ENCODE assay signal across 23 cellular contexts in genomic region chr20:63260943-63261807, GRCh38. TPM values are rescaled to one million over a fixed set of nuclear protein-coding genes. Genes with fewer than 3 reads are reported as not detected.
A peak's percentile ranks its signal among the peaks of the same experiment; 100 is the strongest.
DNase-seq lines count a peak whose midpoint lies in the region; ATAC-seq and TF ChIP-seq lines count a peak whose summit lies in the region.
"Had no signal": no experiment of that assay in that cellular context is flagged by ENCODE, and none has a peak within 500 bp of the region (broad histone marks: within the 10 kb centered on the region; RNA-seq: fewer than 3 reads in every experiment).

No MANE protein-coding gene starts in this region.

- H3K27me3 ChIP-seq in vagina, result no peaks in the 10 kb centered on the region

- peak; percentile 16 for ATAC-seq in activated naive CD8-positive, alpha-beta T cell treated with anti-CD3 and anti-CD28 coated beads, Interleukin-2, amount 10 ng/mL, durations not matched to agents 7 days and 5 days (ENCODE audit: low read depth)
- ATAC-seq in HG03565 (IDR thresholded peaks at IDR 0.05; ENCODE audit: unreplicated experiment), result no peak
- ATAC-seq in HG03280 (IDR thresholded peaks at IDR 0.05; ENCODE audit: unreplicated experiment), result no peak
- ATAC-seq: foreskin keratinocyte; stimulated activated memory B cell treated with anti-CD40 and anti-IgM and Interleukin-4, amounts not matched to agents 10 μg/mL and 1 μg/mL and 100 μg/mL, for 72 hours; T-cell had no signal

- POLR2A ChIA-PET in activated naive CD8-positive, alpha-beta T cell treated with anti-CD3 and anti-CD28 coated beads, Interleukin-2, amount 10 ng/mL, durations not matched to agents 7 days and 5 days (lab: Charles Lee), result no interaction called here

- H3K4me1 ChIP-seq in vagina, result peaks cover 10% of the 10 kb centered on the region
- H3K4me1 ChIP-seq: BE2C had no signal

- H3K4me3 Mint-ChIP-seq in activated naive CD8-positive, alpha-beta T cell treated with anti-CD3 and anti-CD28 coated beads, Interleukin-2, amount 10 ng/mL, durations not matched to agents 7 days and 5 days, result no peak overlapping the region
- H3K4me3 Mint-ChIP-seq in activated naive CD8-positive, alpha-beta T cell treated with anti-CD3 and anti-CD28 coated beads for 36 hours, result no peak overlapping the region
- H3K4me3 Mint-ChIP-seq: activated CD4-positive, alpha-beta T cell treated with anti-CD3 and anti-CD28 coated beads, Interleukin-2, amount 10 ng/mL, durations not matched to agents 7 days and 5 days; stimulated activated memory B cell treated with anti-CD40 and anti-IgM and Interleukin-4, amounts not matched to agents 10 μg/mL and 1 μg/mL and 100 μg/mL, for 72 hours; T-cell had no signal

- peak overlapping the region; percentile 20 for H3K27ac ChIP-seq in vagina
- H3K27ac ChIP-seq: foreskin keratinocyte, thoracic aorta had no signal

- H3K4me1 Mint-ChIP-seq in activated naive CD8-positive, alpha-beta T cell treated with anti-CD3 and anti-CD28 coated beads, Interleukin-2, amount 10 ng/mL, durations not matched to agents 7 days and 5 days, result peaks cover 8% of the 10 kb centered on the region
- H3K4me1 Mint-ChIP-seq in activated naive CD8-positive, alpha-beta T cell treated with anti-CD3 and anti-CD28 coated beads for 36 hours, result peaks cover 2% of the 10 kb centered on the region
- H3K4me1 Mint-ChIP-seq: stimulated activated memory B cell treated with anti-CD40 and anti-IgM and Interleukin-4, amounts not matched to agents 10 μg/mL and 1 μg/mL and 100 μg/mL, for 72 hours had no signal

- H3K36me3 ChIP-seq in vagina, result no peaks in the 10 kb centered on the region
- H3K36me3 ChIP-seq: BE2C, thoracic aorta had no signal

- no peaks in the 10 kb centered on the region for H3K9me3 Mint-ChIP-seq in activated naive CD8-positive, alpha-beta T cell treated with anti-CD3 and anti-CD28 coated beads, Interleukin-2, amount 10 ng/mL, durations not matched to agents 7 days and 5 days
- H3K9me3 Mint-ChIP-seq in activated naive CD8-positive, alpha-beta T cell treated with anti-CD3 and anti-CD28 coated beads for 36 hours, result no peaks in the 10 kb centered on the region
- H3K9me3 Mint-ChIP-seq: activated CD4-positive, alpha-beta T cell treated with anti-CD3 and anti-CD28 coated beads, Interleukin-2, amount 10 ng/mL, durations not matched to agents 7 days and 5 days; stimulated activated memory B cell treated with anti-CD40 and anti-IgM and Interleukin-4, amounts not matched to agents 10 μg/mL and 1 μg/mL and 100 μg/mL, for 72 hours; T-cell had no signal

- TF ChIP-seq CTCF in vagina (IDR thresholded peaks at IDR 0.05), result no peak

- no peak overlapping the region for H3K27ac Mint-ChIP-seq in activated naive CD8-positive, alpha-beta T cell treated with anti-CD3 and anti-CD28 coated beads, Interleukin-2, amount 10 ng/mL, durations not matched to agents 7 days and 5 days
- no peak overlapping the region for H3K27ac Mint-ChIP-seq in activated naive CD8-positive, alpha-beta T cell treated with anti-CD3 and anti-CD28 coated beads for 36 hours
- H3K27ac Mint-ChIP-seq: activated CD4-positive, alpha-beta T cell treated with anti-CD3 and anti-CD28 coated beads, Interleukin-2, amount 10 ng/mL, durations not matched to agents 7 days and 5 days; stimulated activated memory B cell treated with anti-CD40 and anti-IgM and Interleukin-4, amounts not matched to agents 10 μg/mL and 1 μg/mL and 100 μg/mL, for 72 hours; T-cell had no signal

- no peak for TF ChIP-seq POLR2A in vagina (IDR thresholded peaks at IDR 0.05)

- DNase-seq in activated naive CD8-positive, alpha-beta T cell treated with anti-CD3 and anti-CD28 coated beads, Interleukin-2, amount 10 ng/mL, durations not matched to agents 7 days and 5 days, result no peak
- no peak for DNase-seq in activated naive CD8-positive, alpha-beta T cell treated with anti-CD3 and anti-CD28 coated beads for 36 hours
- DNase-seq in left kidney (ENCODE audit: low read depth, low spot score), result peak; percentile 94
- DNase-seq in vagina (ENCODE audit: extremely low spot score in 2 of 2), result no peak
- DNase-seq: 8988T; activated CD4-positive, alpha-beta T cell treated with anti-CD3 and anti-CD28 coated beads, Interleukin-2, amount 10 ng/mL, durations not matched to agents 7 days and 5 days; activated naive CD4-positive, alpha-beta T cell treated with Interleukin-2 at 50 U/mL for 16 hours; BE2C; foreskin keratinocyte; HCEC 1CT; mesendoderm; NCI-H1048; NCI-H2029 treated with DMSO at 0.1 percent for 48 hours; NCI-H526; SHP77; stimulated activated CD4-positive, alpha-beta T cell treated with anti-CD3 and anti-CD28 coated beads, Interleukin-15, amount 100 ng/mL, for 24 hours; T-cell had no signal

- no peaks in the 10 kb centered on the region for H3K9me3 ChIP-seq in vagina
- H3K9me3 ChIP-seq: BE2C, thoracic aorta had no signal

- intact Hi-C loops in vagina (cut with DNase I), result no loop called here

- peaks cover 12% of the 10 kb centered on the region for H3K27me3 Mint-ChIP-seq in activated naive CD8-positive, alpha-beta T cell treated with anti-CD3 and anti-CD28 coated beads, Interleukin-2, amount 10 ng/mL, durations not matched to agents 7 days and 5 days
- peaks cover 45% of the 10 kb centered on the region for H3K27me3 Mint-ChIP-seq in activated naive CD8-positive, alpha-beta T cell treated with anti-CD3 and anti-CD28 coated beads for 36 hours

- H3K4me3 ChIP-seq in vagina, result no peak overlapping the region
- H3K4me3 ChIP-seq: thoracic aorta had no signal

- no peaks in the 10 kb centered on the region for H3K36me3 Mint-ChIP-seq in activated naive CD8-positive, alpha-beta T cell treated with anti-CD3 and anti-CD28 coated beads, Interleukin-2, amount 10 ng/mL, durations not matched to agents 7 days and 5 days
- H3K36me3 Mint-ChIP-seq in activated naive CD8-positive, alpha-beta T cell treated with anti-CD3 and anti-CD28 coated beads for 36 hours, result no peaks in the 10 kb centered on the region
- H3K36me3 Mint-ChIP-seq: stimulated activated memory B cell treated with anti-CD40 and anti-IgM and Interleukin-4, amounts not matched to agents 10 μg/mL and 1 μg/mL and 100 μg/mL, for 72 hours; T-cell had no signal

RNA-seq across cellular contexts. Expression of gene NKAIN4, which starts 6.9 kb away (rescaled TPM):
- total RNA-seq in activated naive CD8-positive, alpha-beta T cell treated with anti-CD3 and anti-CD28 coated beads, Interleukin-2, amount 10 ng/mL, durations not matched to agents 7 days and 5 days, result not detected
- not detected for total RNA-seq in activated naive CD8-positive, alpha-beta T cell treated with anti-CD3 and anti-CD28 coated beads for 36 hours
- not detected for total RNA-seq in vagina
- total RNA-seq: activated CD4-positive, alpha-beta T cell treated with anti-CD3 and anti-CD28 coated beads, Interleukin-2, amount 10 ng/mL, durations not matched to agents 7 days and 5 days; T-cell; thoracic aorta had no signal

RNA-seq across cellular contexts. Expression of gene ARFGAP1, which starts 11.4 kb away (rescaled TPM):
- total RNA-seq in activated naive CD8-positive, alpha-beta T cell treated with anti-CD3 and anti-CD28 coated beads, Interleukin-2, amount 10 ng/mL, durations not matched to agents 7 days and 5 days, result 10 to 100 TPM; 86.1 to 87.6 TPM
- 10 to 100 TPM; 62.5 to 66.6 TPM for total RNA-seq in activated naive CD8-positive, alpha-beta T cell treated with anti-CD3 and anti-CD28 coated beads for 36 hours
- 44.7 TPM for total RNA-seq in vagina

RNA-seq across cellular contexts. Expression of gene BIRC7, which starts 25.5 kb away (rescaled TPM):
- not detected for total RNA-seq in activated naive CD8-positive, alpha-beta T cell treated with anti-CD3 and anti-CD28 coated beads, Interleukin-2, amount 10 ng/mL, durations not matched to agents 7 days and 5 days
- total RNA-seq in activated naive CD8-positive, alpha-beta T cell treated with anti-CD3 and anti-CD28 coated beads for 36 hours, result under 1 TPM; 0.23 to 0.34 TPM
- 2.7 TPM for total RNA-seq in vagina
- total RNA-seq: activated CD4-positive, alpha-beta T cell treated with anti-CD3 and anti-CD28 coated beads, Interleukin-2, amount 10 ng/mL, durations not matched to agents 7 days and 5 days; foreskin keratinocyte; T-cell; thoracic aorta had no signal

RNA-seq across cellular contexts. Expression of gene COL20A1, which starts 31.8 kb away (rescaled TPM):
- under 1 TPM in 1 of 2 experiments, not detected in 1; 0.26 TPM for total RNA-seq in activated naive CD8-positive, alpha-beta T cell treated with anti-CD3 and anti-CD28 coated beads, Interleukin-2, amount 10 ng/mL, durations not matched to agents 7 days and 5 days
- under 1 TPM in 1 of 2 experiments, not detected in 1; 0.08 TPM for total RNA-seq in activated naive CD8-positive, alpha-beta T cell treated with anti-CD3 and anti-CD28 coated beads for 36 hours
- total RNA-seq in vagina, result not detected
- total RNA-seq: activated CD4-positive, alpha-beta T cell treated with anti-CD3 and anti-CD28 coated beads, Interleukin-2, amount 10 ng/mL, durations not matched to agents 7 days and 5 days; foreskin keratinocyte; kidney epithelial cell; renal cortical epithelial cell; thoracic aorta had no signal

RNA-seq across cellular contexts. Expression of gene YTHDF1, which starts 45.2 kb away (rescaled TPM):
- total RNA-seq in activated naive CD8-positive, alpha-beta T cell treated with anti-CD3 and anti-CD28 coated beads, Interleukin-2, amount 10 ng/mL, durations not matched to agents 7 days and 5 days, result 10 to 100 TPM; 38.0 to 41.2 TPM
- 10 to 100 TPM; 47.4 to 48.3 TPM for total RNA-seq in activated naive CD8-positive, alpha-beta T cell treated with anti-CD3 and anti-CD28 coated beads for 36 hours
- total RNA-seq in vagina, result 27.7 TPM
